Comparison of ENCODE assay signal across 1 cellular context in genomic region chr15:67063689-67064606, GRCh38.
TF ChIP-seq lines count a peak whose summit lies in the region.

No MANE protein-coding gene starts in this region.

TF ChIP-seq in HepG2, 621 proteins besides CTCF, POLR2A, EP300 and RAD21 (continued from another document and continues in another):
- TF ChIP-seq ZNF407 (CRISPR knock-in tag; IDR thresholded peaks at IDR 0.05; ENCODE audit: not compliant biosample characterization) (peak; percentile 17), ZNF510 (CRISPR knock-in tag; IDR thresholded peaks at IDR 0.05; ENCODE audit: low read depth) (no peak; the same call in 1 of the 2 replicates), ZNF552 (CRISPR knock-in tag; IDR thresholded peaks at IDR 0.05; ENCODE audit: borderline replicate concordance) (no peak), ARID3A (IDR thresholded peaks at IDR 0.05; ENCODE audit: low read depth, low read length) (peak; percentile 89), NR3C1 (CRISPR knock-in tag; IDR thresholded peaks at IDR 0.05) (no peak), ZNF564 (CRISPR knock-in tag; IDR thresholded peaks at IDR 0.05) (0 out of 2 replicates have a peak, but pooled peaks have one; percentile 30), SMARCC2 (IDR thresholded peaks at IDR 0.05) (no peak), DMTF1 (CRISPR knock-in tag; IDR thresholded peaks at IDR 0.05) (no peak), NFIB (CRISPR knock-in tag; IDR thresholded peaks at IDR 0.05; ENCODE audit: borderline replicate concordance) (no peak), BCLAF1 (IDR thresholded peaks at IDR 0.05) (no peak), ZNF639 (CRISPR knock-in tag; conservative IDR thresholded peaks at IDR 0.05) (0 out of 2 replicates have a peak, but pooled peaks have one; percentile 18), ZNF605 (CRISPR knock-in tag; IDR thresholded peaks at IDR 0.05) (peak; percentile 80), ZSCAN9 (CRISPR knock-in tag; IDR thresholded peaks at IDR 0.05; ENCODE audit: borderline replicate concordance) (no peak), RARA (CRISPR knock-in tag; IDR thresholded peaks at IDR 0.05) (peak; percentile 26; the same call in 1 of the 2 replicates), POLR2G (IDR thresholded peaks at IDR 0.05; ENCODE audit: low read depth, low read length) (peak; percentile 91), RNF2 (conservative IDR thresholded peaks at IDR 0.05; ENCODE audit: low read depth) (no peak), ZNF652 (CRISPR knock-in tag; IDR thresholded peaks at IDR 0.05; ENCODE audit: borderline replicate concordance, low read depth) (peak; percentile 7; the same call in 1 of the 2 replicates), ZNF891 (CRISPR knock-in tag; IDR thresholded peaks at IDR 0.05) (0 out of 2 replicates have a peak, but pooled peaks have one; percentile 20), SCMH1 (CRISPR knock-in tag; IDR thresholded peaks at IDR 0.05; ENCODE audit: borderline replicate concordance) (no peak), FOXO4 (CRISPR knock-in tag; conservative IDR thresholded peaks at IDR 0.05) (0 out of 2 replicates have a peak, but pooled peaks have one; percentile 51), SKI (IDR thresholded peaks at IDR 0.05; ENCODE audit: partially characterized antibody) (peak; percentile 75), ZNF350 (CRISPR knock-in tag; IDR thresholded peaks at IDR 0.05; ENCODE audit: borderline replicate concordance, low read depth) (peak; percentile 87; the same call in 1 of the 2 replicates), RNF219 (CRISPR knock-in tag; IDR thresholded peaks at IDR 0.05) (no peak), E2F2 (CRISPR knock-in tag; IDR thresholded peaks at IDR 0.05; ENCODE audit: borderline replicate concordance) (no peak), ZNF549 (CRISPR knock-in tag; IDR thresholded peaks at IDR 0.05) (no peak), JDP2 (CRISPR knock-in tag; IDR thresholded peaks at IDR 0.05; ENCODE audit: borderline replicate concordance) (no peak), FOSL1 (CRISPR knock-in tag; IDR thresholded peaks at IDR 0.05; ENCODE audit: borderline replicate concordance) (0 out of 2 replicates have a peak, but pooled peaks have one; percentile 8)
